In the genomic region with DNA sequence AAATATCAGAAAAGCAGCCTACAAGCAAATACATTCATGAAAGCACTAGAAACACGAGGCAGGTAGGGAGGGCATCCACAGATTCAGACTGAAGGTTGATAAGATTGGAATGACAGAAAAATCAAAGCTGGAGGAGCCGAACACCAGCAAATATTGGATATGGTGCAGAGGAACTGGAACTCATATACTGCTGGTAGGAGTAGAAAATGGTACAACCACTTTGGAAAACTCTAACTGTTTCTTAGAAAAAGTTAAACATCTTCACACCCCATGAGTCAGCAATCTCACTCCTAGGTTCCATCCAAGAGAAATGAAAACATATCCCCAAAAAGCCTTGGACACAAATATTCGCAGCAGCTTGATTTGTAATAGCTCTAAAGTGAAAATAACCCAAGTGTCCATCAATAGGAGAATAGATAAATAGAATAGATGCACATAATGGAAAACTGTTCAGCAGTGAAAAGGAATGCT, we compare ENCODE assay signal across 20 cellular contexts. TPM values are rescaled to one million over a fixed set of nuclear protein-coding genes. Genes with fewer than 3 reads are reported as not detected.
A peak's percentile ranks its signal among the peaks of the same experiment; 100 is the strongest.
DNase-seq lines count a peak whose midpoint lies in the region; ATAC-seq, FAIRE-seq and TF ChIP-seq lines count a peak whose summit lies in the region.
"Had no signal": no experiment of that assay in that cellular context is flagged by ENCODE, and none has a peak within 500 bp of the region (broad histone marks: within the 10 kb centered on the region; RNA-seq: fewer than 3 reads in every experiment).

No MANE protein-coding gene starts in this region.

- no peak for TF ChIP-seq POLR2A in thyroid gland (IDR thresholded peaks at IDR 0.05)

- H3K27me3 Mint-ChIP-seq in naive thymus-derived CD4-positive, alpha-beta T cell: no peaks in the 10 kb centered on the region
- H3K27me3 Mint-ChIP-seq: stimulated activated naive B cell treated with anti-CD40 and anti-IgM and Interleukin-4, amounts not matched to agents 10 μg/mL and 1 μg/mL and 100 μg/mL, for 72 hours had no signal

- CTCF ChIA-PET in naive thymus-derived CD4-positive, alpha-beta T cell (lab: Charles Lee): no interaction called here

- H3K4me3 Mint-ChIP-seq in naive thymus-derived CD4-positive, alpha-beta T cell: no peak overlapping the region
- H3K4me3 Mint-ChIP-seq: stimulated activated naive B cell treated with anti-CD40 and anti-IgM and Interleukin-4, amounts not matched to agents 10 μg/mL and 1 μg/mL and 100 μg/mL, for 72 hours; T-helper 2 cell treated with Interferon-gamma antibody and Interleukin-4, amounts not matched to agents 5 μg/mL and 100 μg/mL, for 36 hours had no signal

- H3K27me3 ChIP-seq in pancreas: no peaks in the 10 kb centered on the region
- no peaks in the 10 kb centered on the region for H3K27me3 ChIP-seq in thyroid gland
- no peaks in the 10 kb centered on the region for H3K27me3 ChIP-seq in naive thymus-derived CD4-positive, alpha-beta T cell (ENCODE audit: control insufficient read depth in 2 of 2, insufficient read depth in 2 of 2, low read length in 2 of 2)
- H3K27me3 ChIP-seq: MG63, tibial nerve had no signal

- TF ChIP-seq CTCF in pancreas (IDR thresholded peaks at IDR 0.05): no peak
- no peak for TF ChIP-seq CTCF in thyroid gland (IDR thresholded peaks at IDR 0.05)

- peak; percentile 29 for FAIRE-seq in pancreas (lab: Jason Lieb, UNC)

- no peak overlapping the region for H3K4me3 ChIP-seq in pancreas
- no peak overlapping the region for H3K4me3 ChIP-seq in thyroid gland (replicated peaks in 1 of 3)
- H3K4me3 ChIP-seq in naive thymus-derived CD4-positive, alpha-beta T cell (ENCODE audit: low read length): no peak overlapping the region
- H3K4me3 ChIP-seq: MG63, PC-9, tibial nerve had no signal

- POLR2A ChIA-PET in naive thymus-derived CD4-positive, alpha-beta T cell (lab: Charles Lee): no interaction called here

- H3K9me3 ChIP-seq in pancreas (no peaks in the 10 kb centered on the region), thyroid gland (no peaks in the 10 kb centered on the region)
- no peaks in the 10 kb centered on the region for H3K9me3 ChIP-seq in naive thymus-derived CD4-positive, alpha-beta T cell (ENCODE audit: control insufficient read depth in 2 of 3, low read length in 3 of 3)
- H3K9me3 ChIP-seq: MG63, tibial nerve had no signal

- H3K4me1 Mint-ChIP-seq in naive thymus-derived CD4-positive, alpha-beta T cell: peaks cover 8 to 44% (median 22%) of the 10 kb centered on the region in 7 donors

- no peak overlapping the region for H3K27ac Mint-ChIP-seq in naive thymus-derived CD4-positive, alpha-beta T cell
- H3K27ac Mint-ChIP-seq: stimulated activated naive B cell treated with anti-CD40 and anti-IgM and Interleukin-4, amounts not matched to agents 10 μg/mL and 1 μg/mL and 100 μg/mL, for 72 hours; T-helper 2 cell treated with Interferon-gamma antibody and Interleukin-4, amounts not matched to agents 5 μg/mL and 100 μg/mL, for 36 hours had no signal

- H3K27ac ChIP-seq in angular gyrus (ENCODE audit: low read depth, low read length): peak overlapping the region; percentile 30
- no peak overlapping the region for H3K27ac ChIP-seq in pancreas
- H3K27ac ChIP-seq in thyroid gland: no peak overlapping the region
- H3K27ac ChIP-seq in naive thymus-derived CD4-positive, alpha-beta T cell (ENCODE audit: low read depth, low read length): no peak overlapping the region
- H3K27ac ChIP-seq: PC-9 had no signal

- DNase-seq in GF-D8 (lab: John Stamatoyannopoulos, UW) (peak; percentile 0), pancreas (no peak), anterior cingulate cortex (lab: John Stamatoyannopoulos, UW) (no peak), thyroid gland (no peak)
- DNase-seq in naive thymus-derived CD4-positive, alpha-beta T cell: no peak
- DNase-seq: activated CD8-positive, alpha-beta memory T cell treated with anti-CD3 and anti-CD28 coated beads for 24 hours; activated effector memory CD4-positive, alpha-beta T cell treated with anti-CD3 and anti-CD28 coated beads, Interleukin-2, amount 50 U/mL, for 16 hours; amniotic stem cell; central memory CD4-positive, alpha-beta T cell; dorsolateral prefrontal cortex; HCEC 1CT; MG63; NCI-H1694 treated with DMSO at 0.1 percent for 48 hours; PC-9; stimulated activated naive B cell treated with anti-CD40 and anti-IgM and Interleukin-4, amounts not matched to agents 10 μg/mL and 1 μg/mL and 100 μg/mL, for 72 hours had no signal

- H3K9me3 Mint-ChIP-seq in naive thymus-derived CD4-positive, alpha-beta T cell: peaks cover 0 to 11% (median 0%) of the 10 kb centered on the region in 11 donors

- intact Hi-C loops in pancreas (cut with DNase I): no loop called here
- intact Hi-C loops in thyroid gland (cut with DNase I): no loop called here
- intact Hi-C loops in naive thymus-derived CD4-positive, alpha-beta T cell (cut with micrococcal nuclease): no loop called here

- no peaks in the 10 kb centered on the region for H3K4me1 ChIP-seq in pancreas
- no peaks in the 10 kb centered on the region for H3K4me1 ChIP-seq in thyroid gland
- no peaks in the 10 kb centered on the region for H3K4me1 ChIP-seq in naive thymus-derived CD4-positive, alpha-beta T cell (ENCODE audit: control insufficient read depth in 2 of 2, insufficient read depth in 2 of 2, low read length in 2 of 2)

- H3K36me3 ChIP-seq in pancreas (no peaks in the 10 kb centered on the region), thyroid gland (no peaks in the 10 kb centered on the region)
- H3K36me3 ChIP-seq in naive thymus-derived CD4-positive, alpha-beta T cell (ENCODE audit: control insufficient read depth in 2 of 3, insufficient read depth in 3 of 3, low read length in 3 of 3): no peaks in the 10 kb centered on the region
- H3K36me3 ChIP-seq: MG63, tibial nerve had no signal

- peaks cover 0 to 19% (median 7%) of the 10 kb centered on the region in 5 donors for H3K36me3 Mint-ChIP-seq in naive thymus-derived CD4-positive, alpha-beta T cell

- 37 to 64% methylated on average over 3 of the region's 3 CpGs for WGBS in pancreas, 2 donors
- 87 to 90% methylated on average over 3 of the region's 3 CpGs for WGBS in thyroid gland, 2 donors

- peak; percentile 9 for ATAC-seq in GM19351 (IDR thresholded peaks at IDR 0.05; ENCODE audit: unreplicated experiment)
- no peak for ATAC-seq in pancreas
- no peak for ATAC-seq in naive thymus-derived CD4-positive, alpha-beta T cell
- ATAC-seq: left lobe of liver; stimulated activated naive B cell treated with anti-CD40 and anti-IgM and Interleukin-4, amounts not matched to agents 10 μg/mL and 1 μg/mL and 100 μg/mL, for 72 hours had no signal

RNA-seq across cellular contexts. Expression of a gene that starts 27.1 kb away (rescaled TPM):
- total RNA-seq in pancreas: 10 to 100 TPM; 10.4 to 16.9 (median 15.7) TPM
- polyA plus RNA-seq in pancreas: 10 to 100 TPM; 17.7 to 25.1 TPM
- total RNA-seq in thyroid gland: 10 to 100 TPM; 26.4 to 39.1 (median 31.2) TPM
- 10 to 100 TPM; 14.3 to 20.4 (median 15.6) TPM for total RNA-seq in naive thymus-derived CD4-positive, alpha-beta T cell
- 10 to 100 TPM; 16.2 to 16.7 TPM for polyA plus RNA-seq in naive thymus-derived CD4-positive, alpha-beta T cell
